ENCODE assay signal across 13 cellular contexts in the genomic region with DNA sequence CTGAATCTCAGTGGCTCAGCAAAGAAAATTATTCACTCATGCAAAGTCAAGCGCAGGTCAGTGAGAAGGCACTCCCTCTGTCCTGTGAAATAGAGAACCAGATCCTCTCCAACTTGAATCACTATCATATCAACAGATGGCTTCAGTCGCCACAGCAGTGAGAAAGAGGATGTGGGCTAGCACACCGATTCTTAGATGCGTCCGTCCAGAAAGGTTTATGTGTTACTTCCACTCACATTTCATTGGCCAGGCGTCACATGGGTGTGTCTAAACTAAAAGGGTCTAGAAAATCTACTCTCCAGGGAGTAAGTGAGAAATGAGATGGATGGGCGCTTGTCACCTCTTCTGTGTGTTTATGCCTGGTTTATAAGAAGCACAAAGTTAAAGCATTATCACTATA.
A peak's percentile ranks its signal among the peaks of the same experiment; 100 is the strongest.
DNase-seq lines count a peak whose midpoint lies in the region; ATAC-seq and TF ChIP-seq lines count a peak whose summit lies in the region.
"Had no signal": no experiment of that assay in that cellular context is flagged by ENCODE, and none has a peak within 500 bp of the region (broad histone marks: within the 10 kb centered on the region; RNA-seq: fewer than 3 reads in every experiment).

No MANE protein-coding gene starts in this region.

- ATAC-seq in GM19351 (IDR thresholded peaks at IDR 0.05; ENCODE audit: unreplicated experiment) (peak; percentile 98), HG02870 (IDR thresholded peaks at IDR 0.05; ENCODE audit: unreplicated experiment) (peak; percentile 97)
- peak; percentile 39 for ATAC-seq in stimulated activated effector memory CD8-positive, alpha-beta T cell treated with anti-CD3 and anti-CD28 coated beads, Interleukin-12 subunit alpha, Interleukin-12 subunit beta, amount 100 ng/mL, for 72 hours
- ATAC-seq in stimulated activated naive CD8-positive, alpha-beta T cell treated with anti-CD3 and anti-CD28 coated beads, Interleukin-15, Interleukin-2, amounts not matched to agents 100 U/mL and 50 U/mL, for 24 hours = no peak

- no peaks in the 10 kb centered on the region for H3K9me3 ChIP-seq in sigmoid colon
- H3K9me3 ChIP-seq: thoracic aorta had no signal

- TF ChIP-seq POLR2A in sigmoid colon (IDR thresholded peaks at IDR 0.05) = no peak

- no peaks in the 10 kb centered on the region for H3K36me3 Mint-ChIP-seq in stimulated activated effector memory CD8-positive, alpha-beta T cell treated with anti-CD3 and anti-CD28 coated beads, Interleukin-12 subunit alpha, Interleukin-12 subunit beta, amount 100 ng/mL, for 72 hours

- no peak overlapping the region for H3K4me3 Mint-ChIP-seq in stimulated activated effector memory CD8-positive, alpha-beta T cell treated with anti-CD3 and anti-CD28 coated beads, Interleukin-12 subunit alpha, Interleukin-12 subunit beta, amount 100 ng/mL, for 72 hours
- H3K4me3 Mint-ChIP-seq: H9, nephron progenitor cell had no signal

- H3K27ac Mint-ChIP-seq in stimulated activated effector memory CD8-positive, alpha-beta T cell treated with anti-CD3 and anti-CD28 coated beads, Interleukin-12 subunit alpha, Interleukin-12 subunit beta, amount 100 ng/mL, for 72 hours = no peak overlapping the region
- H3K27ac Mint-ChIP-seq: H9, nephron progenitor cell had no signal

- no peak overlapping the region for H3K4me3 ChIP-seq in sigmoid colon
- H3K4me3 ChIP-seq: thoracic aorta had no signal

- H3K9me3 Mint-ChIP-seq in stimulated activated effector memory CD8-positive, alpha-beta T cell treated with anti-CD3 and anti-CD28 coated beads, Interleukin-12 subunit alpha, Interleukin-12 subunit beta, amount 100 ng/mL, for 72 hours = peaks cover under 1% of the 10 kb centered on the region

- H3K27me3 ChIP-seq in sigmoid colon = no peaks in the 10 kb centered on the region

- intact Hi-C loops in sigmoid colon (cut with DNase I) = no loop called here

- peak; percentile 23 to 27 for DNase-seq in Kasumi-1 (lab: John Stamatoyannopoulos, UW)
- no peak for DNase-seq in stimulated activated effector memory CD8-positive, alpha-beta T cell treated with anti-CD3 and anti-CD28 coated beads, Interleukin-12 subunit alpha, Interleukin-12 subunit beta, amount 100 ng/mL, for 72 hours (ENCODE audit: low spot score in 2 of 2)
- no peak for DNase-seq in sigmoid colon
- no peak for DNase-seq in stimulated activated naive CD8-positive, alpha-beta T cell treated with anti-CD3 and anti-CD28 coated beads, Interleukin-15, Interleukin-2, amounts not matched to agents 100 U/mL and 50 U/mL, for 24 hours
- DNase-seq in GM19238 (ENCODE audit: insufficient read length, low spot score) = no peak
- DNase-seq: activated CD4-positive, alpha-beta T cell treated with anti-CD3 and anti-CD28 coated beads, Interleukin-2, amount 50 U/mL, for 48 hours; DMS79 treated with DMSO at 0.1 percent for 48 hours; H9; NCI-H1048; nephron progenitor cell had no signal

- no peaks in the 10 kb centered on the region for H3K4me1 ChIP-seq in sigmoid colon

- H3K36me3 ChIP-seq in sigmoid colon = no peaks in the 10 kb centered on the region
- H3K36me3 ChIP-seq: thoracic aorta had no signal

- no peak for TF ChIP-seq EP300 in sigmoid colon (IDR thresholded peaks at IDR 0.05)

- H3K27ac ChIP-seq in sigmoid colon = no peak overlapping the region
- H3K27ac ChIP-seq: thoracic aorta had no signal

- no peak for TF ChIP-seq CTCF in sigmoid colon (IDR thresholded peaks at IDR 0.05)

- 65 to 87% methylated on average over 7 of the region's 7 CpGs for WGBS in sigmoid colon, 2 donors

- no peaks in the 10 kb centered on the region for H3K4me1 Mint-ChIP-seq in stimulated activated effector memory CD8-positive, alpha-beta T cell treated with anti-CD3 and anti-CD28 coated beads, Interleukin-12 subunit alpha, Interleukin-12 subunit beta, amount 100 ng/mL, for 72 hours

Comparison
In these comparisons a context has a peak if more than half of its experiments do, and no peak if none do; other contexts are left out.
1. DNase-seq: peak in Kasumi-1 (2 of 2); none in stimulated activated effector memory CD8-positive, alpha-beta T cell treated with anti-CD3 and anti-CD28 coated beads, Interleukin-12 subunit alpha, Interleukin-12 subunit beta, amount 100 ng/mL, for 72 hours (0 of 2), sigmoid colon (single experiment), stimulated activated naive CD8-positive, alpha-beta T cell treated with anti-CD3 and anti-CD28 coated beads, Interleukin-15, Interleukin-2, amounts not matched to agents 100 U/mL and 50 U/mL, for 24 hours (single experiment) and GM19238 (single experiment).